Comparison of ENCODE assay signal across 1 cellular context in genomic region chr1:175209493-175209921, GRCh38.
TF ChIP-seq lines count a peak whose summit lies in the region.

No MANE protein-coding gene starts in this region.

TF ChIP-seq in GM12878, 131 proteins besides CTCF, POLR2A, EP300 and RAD21 (continued from another document and continues in another):
- TF ChIP-seq RFX5 (IDR thresholded peaks at IDR 0.05; ENCODE audit: low read depth, low read length) (no peak), MXI1 (IDR thresholded peaks at IDR 0.05; ENCODE audit: low read depth, low read length) (no peak), ETV6 (conservative IDR thresholded peaks at IDR 0.05 in 1 of 2, IDR thresholded peaks at IDR 0.05 in 1 of 2; ENCODE audit: borderline replicate concordance in 1 of 2, low read depth in 1 of 2) (no peak), JUNB (IDR thresholded peaks at IDR 0.05) (0 out of 2 replicates have a peak, but pooled peaks have one; percentile 6), SUPT20H (IDR thresholded peaks at IDR 0.05; ENCODE audit: borderline replicate concordance, control insufficient read depth, low read depth, low read length) (no peak), CUX1 (IDR thresholded peaks at IDR 0.05; ENCODE audit: insufficient replicate concordance, low read depth, low read length) (no peak), NFYA (IDR thresholded peaks at IDR 0.05; ENCODE audit: borderline replicate concordance, low read depth, low read length) (no peak), BRCA1 (IDR thresholded peaks at IDR 0.05; ENCODE audit: low read depth, low read length) (no peak), MAX (IDR thresholded peaks at IDR 0.05; ENCODE audit: low read depth, low read length) (no peak), YBX1 (IDR thresholded peaks at IDR 0.05) (no peak), CHD1 (IDR thresholded peaks at IDR 0.05; ENCODE audit: low read depth, low read length) (no peak), BMI1 (IDR thresholded peaks at IDR 0.05; ENCODE audit: borderline replicate concordance) (no peak), SMAD5 (IDR thresholded peaks at IDR 0.05; ENCODE audit: low read depth) (no peak), SIX5 (IDR thresholded peaks at IDR 0.05; ENCODE audit: low read depth, low read length, severe bottlenecking) (no peak), MLLT1 (IDR thresholded peaks at IDR 0.05) (peak; percentile 99), FOS (IDR thresholded peaks at IDR 0.05; ENCODE audit: borderline replicate concordance, extremely low read depth, insufficient read length) (no peak), HDAC6 (IDR thresholded peaks at IDR 0.05; ENCODE audit: unreplicated experiment) (no peak), WRNIP1 (IDR thresholded peaks at IDR 0.05; ENCODE audit: borderline replicate concordance, low read depth, low read length) (no peak), ZNF207 (IDR thresholded peaks at IDR 0.05; ENCODE audit: borderline replicate concordance) (no peak), MTA2 (IDR thresholded peaks at IDR 0.05; ENCODE audit: low read depth) (peak; percentile 62; the same call in 1 of the 2 replicates), ATF2 (IDR thresholded peaks at IDR 0.05; ENCODE audit: low read length) (no peak), TBL1XR1 (IDR thresholded peaks at IDR 0.05; ENCODE audit: low read depth, low read length) (no peak), SMC3 (IDR thresholded peaks at IDR 0.05; ENCODE audit: borderline replicate concordance, low read length) (no peak), PAX5 (IDR thresholded peaks at IDR 0.05; ENCODE audit: borderline replicate concordance, low read depth, low read length) (no peak), STAT1 (conservative IDR thresholded peaks at IDR 0.05) (no peak), NRF1 (conservative IDR thresholded peaks at IDR 0.05; ENCODE audit: low read depth, low read length) (no peak), NFXL1 (IDR thresholded peaks at IDR 0.05; ENCODE audit: borderline replicate concordance) (no peak), PRDM15 (CRISPR knock-in tag; IDR thresholded peaks at IDR 0.05) (no peak), ZSCAN29 (IDR thresholded peaks at IDR 0.05) (no peak), BHLHE40 (IDR thresholded peaks at IDR 0.05; ENCODE audit: borderline replicate concordance in 1 of 2, low read depth in 2 of 2, low read length in 1 of 2) (no peak), BCL11A (IDR thresholded peaks at IDR 0.05; ENCODE audit: low read depth, low read length) (no peak), CREM (IDR thresholded peaks at IDR 0.05; ENCODE audit: low read depth) (no peak), KAT2A (conservative IDR thresholded peaks at IDR 0.05; ENCODE audit: control insufficient read depth, low read depth, low read length) (no peak), EGR1 (IDR thresholded peaks at IDR 0.05; ENCODE audit: borderline replicate concordance in 1 of 2, low read depth in 2 of 2, low read length in 2 of 2) (no peak), YY1 (IDR thresholded peaks at IDR 0.05; ENCODE audit: low read depth, low read length) (no peak), MEF2B (IDR thresholded peaks at IDR 0.05; ENCODE audit: partially characterized antibody, poor library complexity, severe bottlenecking) (peak; percentile 64), JUND (IDR thresholded peaks at IDR 0.05; ENCODE audit: low read depth, low read length) (no peak), TCF7 (IDR thresholded peaks at IDR 0.05; ENCODE audit: borderline replicate concordance) (peak; percentile 93), PKNOX1 (IDR thresholded peaks at IDR 0.05) (no peak), ZZZ3 (IDR thresholded peaks at IDR 0.05; ENCODE audit: control insufficient read depth, insufficient read length, low read depth) (no peak), SREBF1 (IDR thresholded peaks at IDR 0.05; ENCODE audit: low read length) (no peak), SPI1 (IDR thresholded peaks at IDR 0.05; ENCODE audit: borderline replicate concordance, insufficient read depth, low read depth, low read length) (no peak), RCOR1 (conservative IDR thresholded peaks at IDR 0.05; ENCODE audit: low read depth, low read length) (no peak), E2F4 (IDR thresholded peaks at IDR 0.05; ENCODE audit: low read depth, low read length) (no peak), MYC (IDR thresholded peaks at IDR 0.05; ENCODE audit: insufficient read depth, insufficient read length, insufficient replicate concordance, low read length, severe bottlenecking) (no peak), CEBPB (IDR thresholded peaks at IDR 0.05; ENCODE audit: borderline replicate concordance in 1 of 2, low read depth in 2 of 2, low read length in 2 of 2) (no peak), NKRF (conservative IDR thresholded peaks at IDR 0.05) (no peak), GABPA (IDR thresholded peaks at IDR 0.05; ENCODE audit: low read depth) (no peak), ASH2L (IDR thresholded peaks at IDR 0.05; ENCODE audit: borderline replicate concordance, low read depth) (no peak), IKZF2 (IDR thresholded peaks at IDR 0.05) (peak; percentile 35 to 56; a peak in 2 of 4 replicates), CBX5 (IDR thresholded peaks at IDR 0.05; ENCODE audit: low read depth) (no peak; the same call in 1 of the 2 replicates), SIN3A (IDR thresholded peaks at IDR 0.05; ENCODE audit: low read depth, low read length) (no peak), CBFB (IDR thresholded peaks at IDR 0.05; ENCODE audit: low read depth) (no peak), HCFC1 (IDR thresholded peaks at IDR 0.05; ENCODE audit: low read length) (no peak)
